Comparison of ENCODE assay signal across 24 cellular contexts in the genomic region with DNA sequence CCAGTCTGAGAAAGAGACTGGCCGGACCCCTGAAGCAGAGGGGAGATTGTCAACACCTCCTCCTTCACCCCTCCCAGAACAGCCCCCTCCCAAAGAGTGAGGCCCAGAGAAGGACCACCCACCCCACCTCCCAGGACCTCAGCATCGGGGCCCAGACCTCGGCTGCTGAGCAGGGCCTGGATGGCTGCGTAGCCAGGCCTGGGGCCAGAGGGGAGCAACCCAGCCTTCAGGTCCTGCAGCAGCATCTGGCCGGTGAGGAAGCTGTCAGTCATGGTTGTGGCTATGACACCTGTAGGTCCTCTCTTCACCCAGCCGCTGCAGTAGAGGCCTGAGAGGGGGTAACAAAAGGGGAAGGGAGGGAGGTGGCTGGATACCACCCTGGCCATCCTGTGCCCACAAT. TPM values are rescaled to one million over a fixed set of nuclear protein-coding genes. Genes with fewer than 3 reads are reported as not detected.
"Had no signal": no experiment of that assay in that cellular context is flagged by ENCODE, and none has a peak within 500 bp of the region (broad histone marks: within the 10 kb centered on the region; RNA-seq: fewer than 3 reads in every experiment).

No MANE protein-coding gene starts in this region.

- DNase-seq: activated gamma-delta T cell, NCI-H1436 treated with DMSO at 0.1 percent for 48 hours, NCI-H2029, NCI-H524 treated with DMSO at 0.1 percent for 48 hours, SHP77 treated with DMSO at 0.1 percent for 48 hours had no signal

- H3K36me3 Mint-ChIP-seq: activated naive CD4-positive, alpha-beta T cell treated with anti-CD3 and anti-CD28 coated beads, Interleukin-2, amount 50 U/mL, for 72 hours; T-cell had no signal

- FAIRE-seq: astrocyte, bronchial epithelial cell had no signal

- H3K27ac Mint-ChIP-seq: activated CD4-positive, alpha-beta T cell treated with anti-CD3 and anti-CD28 coated beads for 36 hours; activated CD4-positive, alpha-beta T cell treated with anti-CD3 and anti-CD28 coated beads, Interleukin-2, amount 10 ng/mL, durations not matched to agents 7 days and 5 days; activated CD8-positive, alpha-beta T cell treated with anti-CD3 and anti-CD28 coated beads, Interleukin-2, amount 10 ng/mL, durations not matched to agents 7 days and 5 days; activated naive CD4-positive, alpha-beta T cell treated with anti-CD3 and anti-CD28 coated beads for 36 hours; activated naive CD4-positive, alpha-beta T cell treated with anti-CD3 and anti-CD28 coated beads, Interleukin-2, amount 50 U/mL, for 72 hours; activated T-cell treated with anti-CD3 and anti-CD28 coated beads, Interleukin-2, amount 50 U/mL, for 24 hours; activated T-helper 2 cell treated with anti-CD3 and anti-CD28 coated beads, Interferon-gamma antibody, Interleukin-2, Interleukin-4, amounts not matched to agents 10 μg/mL and 5 μg/mL and 100 μg/mL, durations not matched to agents 14 hours and 24 hours and 36 hours; T-cell; T-helper 17 cell; WTC11 had no signal

- ATAC-seq: activated CD8-positive, alpha-beta T cell treated with anti-CD3 and anti-CD28 coated beads, Interleukin-2, amount 10 ng/mL, durations not matched to agents 7 days and 5 days; PC-3 had no signal

- H3K4me3 ChIP-seq: body of pancreas had no signal

- H3K36me3 ChIP-seq: Peyer's patch had no signal

- H3K27me3 ChIP-seq: adrenal gland had no signal

- H3K9me3 ChIP-seq: adrenal gland, body of pancreas, Peyer's patch had no signal

- H3K27ac ChIP-seq: body of pancreas, Peyer's patch had no signal

- H3K9me3 Mint-ChIP-seq: activated CD4-positive, alpha-beta T cell treated with anti-CD3 and anti-CD28 coated beads, Interleukin-2, amount 10 ng/mL, durations not matched to agents 7 days and 5 days; activated naive CD4-positive, alpha-beta T cell treated with anti-CD3 and anti-CD28 coated beads for 36 hours; activated naive CD4-positive, alpha-beta T cell treated with anti-CD3 and anti-CD28 coated beads, Interleukin-2, amount 50 U/mL, for 72 hours; activated T-cell treated with anti-CD3 and anti-CD28 coated beads, Interleukin-2, amount 50 U/mL, for 24 hours; activated T-helper 2 cell treated with anti-CD3 and anti-CD28 coated beads, Interferon-gamma antibody, Interleukin-2, Interleukin-4, amounts not matched to agents 10 μg/mL and 5 μg/mL and 100 μg/mL, durations not matched to agents 14 hours and 24 hours and 36 hours; T-cell; WTC11 had no signal

- H3K4me3 Mint-ChIP-seq: activated CD4-positive, alpha-beta T cell treated with anti-CD3 and anti-CD28 coated beads for 36 hours; activated CD4-positive, alpha-beta T cell treated with anti-CD3 and anti-CD28 coated beads, Interleukin-2, amount 10 ng/mL, durations not matched to agents 7 days and 5 days; activated CD8-positive, alpha-beta T cell treated with anti-CD3 and anti-CD28 coated beads, Interleukin-2, amount 10 ng/mL, durations not matched to agents 7 days and 5 days; activated naive CD4-positive, alpha-beta T cell treated with anti-CD3 and anti-CD28 coated beads for 36 hours; activated T-cell treated with anti-CD3 and anti-CD28 coated beads, Interleukin-2, amount 50 U/mL, for 24 hours; T-helper 17 cell had no signal

RNA-seq across cellular contexts. Expression of a gene that starts 3.2 kb away (rescaled TPM):
- total RNA-seq: activated CD4-positive, alpha-beta T cell treated with anti-CD3 and anti-CD28 coated beads for 36 hours; body of pancreas; NCI-H460; SK-MEL-5; T-cell; T-helper 17 cell had no signal

RNA-seq across cellular contexts. Expression of a gene that starts 30.5 kb away (rescaled TPM):
- total RNA-seq: activated CD4-positive, alpha-beta T cell treated with anti-CD3 and anti-CD28 coated beads for 36 hours; activated CD4-positive, alpha-beta T cell treated with anti-CD3 and anti-CD28 coated beads, Interleukin-2, amount 10 ng/mL, durations not matched to agents 7 days and 5 days; activated CD8-positive, alpha-beta T cell treated with anti-CD3 and anti-CD28 coated beads, Interleukin-2, amount 10 ng/mL, durations not matched to agents 7 days and 5 days; activated naive CD4-positive, alpha-beta T cell treated with anti-CD3 and anti-CD28 coated beads for 36 hours; activated naive CD4-positive, alpha-beta T cell treated with anti-CD3 and anti-CD28 coated beads, Interleukin-2, amount 50 U/mL, for 72 hours; activated T-helper 2 cell treated with anti-CD3 and anti-CD28 coated beads, Interferon-gamma antibody, Interleukin-2, Interleukin-4, amounts not matched to agents 10 μg/mL and 5 μg/mL and 100 μg/mL, durations not matched to agents 14 hours and 24 hours and 36 hours; astrocyte; body of pancreas; bronchial epithelial cell; MCF 10A; NCI-H460; PC-3; SK-MEL-5; T-cell; T-helper 17 cell had no signal
